In the genomic region with DNA sequence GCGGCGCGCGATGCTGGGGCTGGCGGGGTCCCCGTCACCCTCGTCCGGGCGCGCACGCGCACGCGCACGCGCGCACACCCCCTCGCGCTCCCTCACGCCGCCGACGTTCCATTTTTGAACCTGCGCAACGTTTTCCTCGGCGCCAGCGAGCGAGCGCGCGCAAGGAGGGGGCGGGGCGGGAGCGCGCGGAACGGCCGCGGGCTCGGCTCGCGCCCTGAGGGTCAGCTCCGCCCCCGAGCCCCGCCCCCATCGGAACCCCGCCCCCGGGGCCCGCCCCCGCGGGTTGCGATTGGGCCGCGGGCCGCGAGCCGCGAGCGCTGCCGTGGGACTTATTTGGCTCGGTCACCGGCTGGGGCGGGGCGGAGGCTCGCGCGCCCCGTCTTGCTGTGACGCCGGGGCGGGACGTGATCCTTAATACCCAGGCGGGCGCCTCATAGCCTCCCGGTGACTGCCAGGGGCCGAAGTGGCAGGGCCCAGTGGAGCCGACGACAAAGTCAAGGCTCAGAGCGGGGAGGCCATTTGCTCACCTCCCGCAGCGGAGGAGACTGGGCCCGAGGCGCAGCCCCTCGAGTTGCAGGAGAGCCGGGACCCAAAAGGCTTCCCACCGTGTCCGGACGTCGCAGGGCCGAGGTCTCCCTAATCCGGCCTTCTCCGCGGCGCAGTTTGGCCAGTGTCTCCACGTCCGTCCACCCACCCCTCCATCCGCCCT, we compare ENCODE assay signal across 8 cellular contexts. TPM values are rescaled to one million over a fixed set of nuclear protein-coding genes. Genes with fewer than 3 reads are reported as not detected.
A peak's percentile ranks its signal among the peaks of the same experiment; 100 is the strongest.
DNase-seq lines count a peak whose midpoint lies in the region; ATAC-seq and TF ChIP-seq lines count a peak whose summit lies in the region.

TSS of gene CBX7 (minus strand) at position 170 of the 709 bp plus-strand sequence. CDS start 236 bp downstream, outside the sequence.

- peak; percentile 48 for TF ChIP-seq POLR2A in GM18951 (IDR thresholded peaks at IDR 0.05; ENCODE audit: extremely low read depth, insufficient read depth, insufficient read length)
- TF ChIP-seq POLR2A in lower leg skin (IDR thresholded peaks at IDR 0.05) = peak in 1 of 2 donors; percentile 46

- in situ Hi-C loops in GM18951 (cut with MboI; ENCODE audit: low sequenced_read_pairs, unreplicated experiment) = no loop called here

- intact Hi-C loops in lower leg skin (cut with DNase I; ENCODE audit: low total_unique reads) = no loop called here

- ATAC-seq in HG03196 (IDR thresholded peaks at IDR 0.05; ENCODE audit: unreplicated experiment) = peak; percentile 74

- peak; percentile 84 for DNase-seq in AG10803 (ENCODE audit: low read depth)
- DNase-seq in NCI-H69 (lab: John Stamatoyannopoulos, UW) = peak; percentile 90
- peak; percentile 88 for DNase-seq in activated CD4-positive, alpha-beta T cell treated with anti-CD3 and anti-CD28 coated beads, Interleukin-2, amount 50 U/mL, for 48 hours
- DNase-seq in dermis blood vessel endothelial cell = peak; percentile 87
- DNase-seq in lower leg skin (ENCODE audit: low spot score in 2 of 2) = peak; percentile 92 to 99
- DNase-seq in stimulated activated CD4-positive, alpha-beta T cell treated with anti-CD3 and anti-CD28 coated beads, TNF-alpha, amount 100 ng/mL, for 1 hour (ENCODE audit: low read depth in 3 of 3, low spot score in 1 of 3) = peak; percentile 81 to 97 (median 85)

- 2% methylated on average over 10 to 18 of the region's 98 CpGs for WGBS in lower leg skin, 2 donors

- peak within 1 kb of the TSS; percentile 71 for H3K4me3 ChIP-seq in AG10803 (ENCODE audit: low read length)
- peak within 1 kb of the TSS; percentile 54 for H3K4me3 ChIP-seq in lower leg skin (ENCODE audit: low read depth, poor library complexity, severe bottlenecking)

- no peak for TF ChIP-seq CTCF in AG10803 (conservative IDR thresholded peaks at IDR 0.05; ENCODE audit: low read length)
- no peak for TF ChIP-seq CTCF in lower leg skin (IDR thresholded peaks at IDR 0.05)

RNA-seq across cellular contexts. Expression of gene CBX7, which starts in this region (rescaled TPM):
- total RNA-seq in dermis blood vessel endothelial cell = 6.4 and 9.5 TPM in 2 replicates
- 100 to 1,000 TPM in 1 of 4 donors, 10 to 100 TPM in 3; 47.6 to 108 (median 64.8) TPM for total RNA-seq in lower leg skin

Comparison
In these comparisons a context has a peak if more than half of its experiments do, and no peak if none do; other contexts are left out.
1. Peak in every context shown above with its lines: DNase-seq, ATAC-seq and H3K4me3 ChIP-seq.